In genomic region chr6:5723905-5724691, GRCh38 we compare ENCODE assay signal across 8 cellular contexts.
A peak's percentile ranks its signal among the peaks of the same experiment; 100 is the strongest.
DNase-seq lines count a peak whose midpoint lies in the region; ATAC-seq and TF ChIP-seq lines count a peak whose summit lies in the region.

No MANE protein-coding gene starts in this region.

- H3K4me3 ChIP-seq in GM23338 (no peak overlapping the region), NB4 (ENCODE audit: low read depth, low read length) (peak overlapping the region; percentile 63), mesenchymal stem cell (ENCODE audit: insufficient read depth in 1 of 2, low read depth in 1 of 2, low read length in 2 of 2) (peak overlapping the region in 1 of 2 experiments; percentile 9)

- no peak overlapping the region for H2BK120ac ChIP-seq in mesenchymal stem cell (ENCODE audit: low read depth, low read length)

- H3K9me2 ChIP-seq in GM23338 (ENCODE audit: insufficient read depth), result no peaks in the 10 kb centered on the region

- TF ChIP-seq POLR2A in NB4 (IDR thresholded peaks at IDR 0.05; ENCODE audit: extremely low read depth, insufficient read length), result peak; percentile 16

- no peak overlapping the region for H3K23ac ChIP-seq in mesenchymal stem cell (ENCODE audit: low read length in 2 of 2)

- no peaks in the 10 kb centered on the region for H4K20me1 ChIP-seq in GM23338 (replicated peaks; ENCODE audit: insufficient read depth)

- 85% methylated on average over 19 of the region's 19 CpGs for WGBS in mesenchymal stem cell

- H2BK12ac ChIP-seq in mesenchymal stem cell (ENCODE audit: low read length in 2 of 2), result no peak overlapping the region

- H3K14ac ChIP-seq in mesenchymal stem cell (ENCODE audit: low read length in 2 of 2), result no peak overlapping the region

- peaks cover 42% of the 10 kb centered on the region for H3K4me1 Mint-ChIP-seq in GM23338

- H3K79me2 ChIP-seq in GM23338 (replicated peaks; ENCODE audit: insufficient read depth), result no peaks in the 10 kb centered on the region

- H3K36me3 ChIP-seq in GM23338 (ENCODE audit: insufficient read depth) (no peaks in the 10 kb centered on the region), mesenchymal stem cell (ENCODE audit: control insufficient read depth in 1 of 2, insufficient read depth in 2 of 2, low read depth in 1 of 2, low read length in 2 of 2) (no peaks in the 10 kb centered on the region)

- H3K27me3 ChIP-seq in GM23338 (ENCODE audit: insufficient read depth) (no peaks in the 10 kb centered on the region), mesenchymal stem cell (ENCODE audit: control insufficient read depth in 1 of 2, insufficient read depth in 1 of 2, low read length in 2 of 2) (no peaks in the 10 kb centered on the region)

- H2AK5ac ChIP-seq in mesenchymal stem cell (ENCODE audit: low read length, severe bottlenecking), result no peak overlapping the region

- H4K91ac ChIP-seq in mesenchymal stem cell (ENCODE audit: low read length), result no peak overlapping the region

- no peak overlapping the region for H2BK5ac ChIP-seq in mesenchymal stem cell (ENCODE audit: low read depth, low read length, poor library complexity, severe bottlenecking)

- H3K79me1 ChIP-seq in mesenchymal stem cell (replicated peaks; ENCODE audit: low read length, poor library complexity, severe bottlenecking), result peaks cover 1% of the 10 kb centered on the region

- H4K8ac ChIP-seq in mesenchymal stem cell (ENCODE audit: low read length), result no peak overlapping the region

- no peak overlapping the region for H3K4me3 Mint-ChIP-seq in GM23338

- no peak overlapping the region for H2BK15ac ChIP-seq in mesenchymal stem cell (ENCODE audit: low read depth, poor library complexity, severe bottlenecking)

- H3K4me2 ChIP-seq in GM23338 (peak overlapping the region; percentile 59; the same call in 1 of the 2 replicates), mesenchymal stem cell (ENCODE audit: low read length, poor library complexity, severe bottlenecking) (no peak overlapping the region)

- TF ChIP-seq CTCF in GM23338 (conservative IDR thresholded peaks at IDR 0.05; ENCODE audit: low read depth in 2 of 2), result no peak
- TF ChIP-seq CTCF in NB4 (IDR thresholded peaks at IDR 0.05; ENCODE audit: low read depth, low read length), result no peak

- no peaks in the 10 kb centered on the region for H3K9me3 ChIP-seq in mesenchymal stem cell (ENCODE audit: control insufficient read depth, low read length)

- intact Hi-C loops in left ventricle myocardium superior (cut with micrococcal nuclease), result no loop called here

- H3K4ac ChIP-seq in mesenchymal stem cell (ENCODE audit: low read depth in 1 of 2, low read length in 2 of 2), result no peak overlapping the region

- no peaks in the 10 kb centered on the region for H3F3A ChIP-seq in GM23338 (replicated peaks; ENCODE audit: low read depth)

- peaks cover 7% of the 10 kb centered on the region for H3K27me3 Mint-ChIP-seq in GM23338 (ENCODE audit: insufficient read depth, low read depth, poor library complexity)

- H3K36me3 Mint-ChIP-seq in GM23338 (ENCODE audit: low read depth), result no peaks in the 10 kb centered on the region

- H3K9ac ChIP-seq in mesenchymal stem cell (ENCODE audit: low read length), result no peak overlapping the region

- H3K4me1 ChIP-seq in GM23338 (ENCODE audit: insufficient read depth), result peaks cover 11% of the 10 kb centered on the region
- H3K4me1 ChIP-seq in mesenchymal stem cell (ENCODE audit: control insufficient read depth, insufficient read depth, low read depth, low read length), result peaks cover 2% of the 10 kb centered on the region

- peak overlapping the region; percentile 66; the same call in 1 of the 2 replicates for H3K27ac Mint-ChIP-seq in GM23338

- H2AFZ ChIP-seq in GM23338 (no peak overlapping the region), mesenchymal stem cell (ENCODE audit: low read depth, low read length) (no peak overlapping the region)

- H3K27ac ChIP-seq in GM23338 (ENCODE audit: low read depth), result no peak overlapping the region
- no peak overlapping the region for H3K27ac ChIP-seq in mesenchymal stem cell (ENCODE audit: low read length, poor library complexity, severe bottlenecking)

- H3K9me3 Mint-ChIP-seq in GM23338, result no peaks in the 10 kb centered on the region

- DNase-seq in GM23338 (ENCODE audit: low spot score), result no peak
- DNase-seq in NB4 (ENCODE audit: low read depth), result peak; percentile 97
- peak; percentile 43 for DNase-seq in left ventricle myocardium superior
- no peak for DNase-seq in superior temporal gyrus (ENCODE audit: extremely low spot score)
- no peak for DNase-seq in mesenchymal stem cell
- no peak for DNase-seq in activated CD8-positive, alpha-beta memory T cell treated with anti-CD3 and anti-CD28 coated beads, Interleukin-2, amount 50 U/mL, for 48 hours
- no peak for DNase-seq in H4 (ENCODE audit: low spot score)

- ATAC-seq in GM18520 (IDR thresholded peaks at IDR 0.05; ENCODE audit: unreplicated experiment), result peak; percentile 85
- ATAC-seq in GM23338, result peak; percentile 53
- ATAC-seq in left ventricle myocardium superior, result peak; percentile 83

- no peak overlapping the region for H3K18ac ChIP-seq in mesenchymal stem cell (ENCODE audit: low read depth in 1 of 2, low read length in 2 of 2)

TF ChIP-seq in GM23338, 12 proteins besides CTCF, POLR2A, EP300 and RAD21:
- TF ChIP-seq NANOG (IDR thresholded peaks at IDR 0.05; ENCODE audit: borderline replicate concordance), result no peak
- TF ChIP-seq ZNF114 (CRISPR knock-in tag; IDR thresholded peaks at IDR 0.05), result no peak
- no peak for TF ChIP-seq POLR2AphosphoS5 (IDR thresholded peaks at IDR 0.05; ENCODE audit: low read depth)
- no peak for TF ChIP-seq EZH2phosphoT487 (IDR thresholded peaks at IDR 0.05; ENCODE audit: unreplicated experiment)
- TF ChIP-seq, protein P1, sequence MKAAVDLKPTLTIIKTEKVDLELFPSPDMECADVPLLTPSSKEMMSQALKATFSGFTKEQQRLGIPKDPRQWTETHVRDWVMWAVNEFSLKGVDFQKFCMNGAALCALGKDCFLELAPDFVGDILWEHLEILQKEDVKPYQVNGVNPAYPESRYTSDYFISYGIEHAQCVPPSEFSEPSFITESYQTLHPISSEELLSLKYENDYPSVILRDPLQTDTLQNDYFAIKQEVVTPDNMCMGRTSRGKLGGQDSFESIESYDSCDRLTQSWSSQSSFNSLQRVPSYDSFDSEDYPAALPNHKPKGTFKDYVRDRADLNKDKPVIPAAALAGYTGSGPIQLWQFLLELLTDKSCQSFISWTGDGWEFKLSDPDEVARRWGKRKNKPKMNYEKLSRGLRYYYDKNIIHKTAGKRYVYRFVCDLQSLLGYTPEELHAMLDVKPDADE (IDR thresholded peaks at IDR 0.05), result no peak
- no peak for TF ChIP-seq ZNF331 (CRISPR knock-in tag; IDR thresholded peaks at IDR 0.05; ENCODE audit: low read depth)

Comparison
In these comparisons a context has a peak if more than half of its experiments do, and no peak if none do; other contexts are left out.
1. DNase-seq: peak in NB4 (single experiment) and left ventricle myocardium superior (single experiment); none in GM23338 (single experiment), superior temporal gyrus (single experiment), mesenchymal stem cell (single experiment), activated CD8-positive, alpha-beta memory T cell treated with anti-CD3 and anti-CD28 coated beads, Interleukin-2, amount 50 U/mL, for 48 hours (single experiment) and H4 (single experiment).
2. Peak in every context shown above with its lines, with median percentiles within 50 percentile points of each other: ATAC-seq.